10 cellular contexts compared by ENCODE assay signal in genomic region chr3:197466586-197467399, GRCh38.
DNase-seq lines count a peak whose midpoint lies in the region; ATAC-seq and TF ChIP-seq lines count a peak whose summit lies in the region.
"Had no signal": no experiment of that assay in that cellular context is flagged by ENCODE, and none has a peak within 500 bp of the region (broad histone marks: within the 10 kb centered on the region; RNA-seq: fewer than 3 reads in every experiment).

No MANE protein-coding gene starts in this region.

- no peak overlapping the region for H3K27ac Mint-ChIP-seq in natural killer cell
- H3K27ac Mint-ChIP-seq: CD8-positive, alpha-beta memory T cell had no signal

- H3K9me3 ChIP-seq in right atrium auricular region = no peaks in the 10 kb centered on the region

- H3K4me1 Mint-ChIP-seq in natural killer cell = no peaks in the 10 kb centered on the region

- in situ Hi-C loops in astrocyte of the spinal cord (cut with HindIII; ENCODE audit: low sequenced_read_pairs) = no loop called here

- no peak overlapping the region for H3K4me3 Mint-ChIP-seq in natural killer cell
- H3K4me3 Mint-ChIP-seq: CD8-positive, alpha-beta memory T cell had no signal

- no peak overlapping the region for H3K27ac ChIP-seq in right atrium auricular region

- intact Hi-C loops in left ventricle myocardium superior (cut with micrococcal nuclease) = no loop called here
- intact Hi-C loops in natural killer cell (cut with micrococcal nuclease) = no loop called here

- H3K4me1 ChIP-seq in right atrium auricular region = peaks cover 0 to 12% of the 10 kb centered on the region in 2 donors

- DNase-seq in left ventricle myocardium superior (no peak), right atrium auricular region (ENCODE audit: low spot score) (no peak), astrocyte of the spinal cord (ENCODE audit: low read depth, low spot score) (peak; percentile 77), left kidney (ENCODE audit: low read depth, low spot score) (peak; percentile 39), natural killer cell (no peak), GDM1 (lab: John Stamatoyannopoulos, UW) (no peak), KG1 (lab: John Stamatoyannopoulos, UW) (no peak), UCSD-AML1 (lab: John Stamatoyannopoulos, UW; ENCODE audit: unreplicated experiment) (no peak)
- DNase-seq: activated naive CD4-positive, alpha-beta T cell treated with Interleukin-2 at 50 U/mL for 16 hours; CD8-positive, alpha-beta memory T cell had no signal

- H3K9me3 Mint-ChIP-seq in natural killer cell = no peaks in the 10 kb centered on the region
- H3K9me3 Mint-ChIP-seq: CD8-positive, alpha-beta memory T cell had no signal

- TF ChIP-seq CTCF in right atrium auricular region (IDR thresholded peaks at IDR 0.05) = no peak
- no peak for TF ChIP-seq CTCF in astrocyte of the spinal cord (IDR thresholded peaks at IDR 0.05; ENCODE audit: low read depth, low read length)
- no peak for TF ChIP-seq CTCF in natural killer cell (IDR thresholded peaks at IDR 0.05)

- H3K4me3 ChIP-seq in right atrium auricular region (no peak overlapping the region), astrocyte of the spinal cord (ENCODE audit: low read depth, low read length) (no peak overlapping the region)

- ATAC-seq in left ventricle myocardium superior (peak; percentile 38), natural killer cell (no peak)

- H3K27me3 ChIP-seq in right atrium auricular region = no peaks in the 10 kb centered on the region

- no peaks in the 10 kb centered on the region for H3K36me3 ChIP-seq in right atrium auricular region

- peaks cover 30 to 48% of the 10 kb centered on the region in 2 donors for H3K27me3 Mint-ChIP-seq in natural killer cell (ENCODE audit: low read depth in 2 of 2)

- H3K36me3 Mint-ChIP-seq in natural killer cell = no peaks in the 10 kb centered on the region
- H3K36me3 Mint-ChIP-seq: CD8-positive, alpha-beta memory T cell had no signal

Comparison
In these comparisons a context has a peak if more than half of its experiments do, and no peak if none do; other contexts are left out.
1. DNase-seq: peak in astrocyte of the spinal cord (single experiment) and left kidney (single experiment); none in left ventricle myocardium superior (single experiment), right atrium auricular region (single experiment), natural killer cell (single experiment), GDM1 (single experiment), KG1 (single experiment) and UCSD-AML1 (single experiment).